In genomic region chr5:132433141-132433540, GRCh38 we compare ENCODE assay signal across 19 cellular contexts. TPM values are rescaled to one million over a fixed set of nuclear protein-coding genes. Genes with fewer than 3 reads are reported as not detected.
DNase-seq lines count a peak whose midpoint lies in the region; ATAC-seq and TF ChIP-seq lines count a peak whose summit lies in the region.
"Had no signal": no experiment of that assay in that cellular context is flagged by ENCODE, and none has a peak within 500 bp of the region (broad histone marks: within the 10 kb centered on the region; RNA-seq: fewer than 3 reads in every experiment).

No MANE protein-coding gene starts in this region.

- POLR2A ChIA-PET in CD8-positive, alpha-beta memory T cell (lab: Charles Lee) = interaction anchor here (0.6 kb wide), 3 partner anchors 36 to 60 kb away, joined by 3 to 5 read pairs (median 3); no protein-coding TSS in a partner anchor

- no peaks in the 10 kb centered on the region for H4K20me1 ChIP-seq in smooth muscle cell (ENCODE audit: low read depth)

- H3K27me3 ChIP-seq in CD4-positive, CD25-positive, alpha-beta regulatory T cell (ENCODE audit: control insufficient read depth, insufficient read depth, low read length) = no peaks in the 10 kb centered on the region
- H3K27me3 ChIP-seq in CD8-positive, alpha-beta memory T cell (ENCODE audit: insufficient read depth, low read length, poor library complexity, severe bottlenecking) = no peaks in the 10 kb centered on the region
- no peaks in the 10 kb centered on the region for H3K27me3 ChIP-seq in psoas muscle (ENCODE audit: insufficient read depth in 3 of 3, low read length in 2 of 3)
- no peaks in the 10 kb centered on the region for H3K27me3 ChIP-seq in smooth muscle cell (ENCODE audit: low read depth)
- H3K27me3 ChIP-seq: suprapubic skin had no signal

- peaks cover 9% of the 10 kb centered on the region for H3K36me3 ChIP-seq in CD4-positive, CD25-positive, alpha-beta regulatory T cell (ENCODE audit: control insufficient read depth, insufficient read depth, low read length)
- peaks cover 4% of the 10 kb centered on the region for H3K36me3 ChIP-seq in CD8-positive, alpha-beta memory T cell (ENCODE audit: insufficient read depth, low read length)
- H3K36me3 ChIP-seq in psoas muscle (ENCODE audit: insufficient read depth in 1 of 2, low read depth in 1 of 2) = no peaks in the 10 kb centered on the region
- H3K36me3 ChIP-seq in smooth muscle cell (ENCODE audit: low read depth) = no peaks in the 10 kb centered on the region
- H3K36me3 ChIP-seq: suprapubic skin had no signal

- CTCF ChIA-PET in CD8-positive, alpha-beta memory T cell (lab: Charles Lee) = interaction anchor here (1.2 kb wide), 1 partner anchor 23 kb away, joined by 3 read pairs; no protein-coding TSS in a partner anchor

- no peak overlapping the region for H3K4me3 ChIP-seq in CD4-positive, CD25-positive, alpha-beta regulatory T cell (ENCODE audit: low read depth, low read length)
- H3K4me3 ChIP-seq in CD8-positive, alpha-beta memory T cell (ENCODE audit: low read length) = no peak overlapping the region
- H3K4me3 ChIP-seq in psoas muscle (peak overlapping the region; percentile 19), smooth muscle cell (no peak overlapping the region)
- H3K4me3 ChIP-seq: GM23338, suprapubic skin had no signal

- intact Hi-C loops in activated T-helper 1 cell treated with anti-CD3 and anti-CD28 coated beads, Interleukin-12 subunit alpha, Interleukin-12 subunit beta, Interleukin-2, Interleukin-4 antibody, amounts not matched to agents 30 ng/mL and 10 ng/mL and 1 ng/mL, durations not matched to agents 14 hours and 24 hours and 36 hours (cut with micrococcal nuclease) = no loop called here
- intact Hi-C loops in psoas muscle (cut with DNase I) = no loop called here

- H3K27ac Mint-ChIP-seq in CD4-positive, CD25-positive, alpha-beta regulatory T cell = peak overlapping the region; percentile 48 to 98 (median 95)
- peak overlapping the region; percentile 95 to 99 (median 98) for H3K27ac Mint-ChIP-seq in CD8-positive, alpha-beta memory T cell
- peak overlapping the region; percentile 36 for H3K27ac Mint-ChIP-seq in activated T-helper 1 cell treated with anti-CD3 and anti-CD28 coated beads, Interleukin-12 subunit alpha, Interleukin-12 subunit beta, Interleukin-2, Interleukin-4 antibody, amounts not matched to agents 30 ng/mL and 10 ng/mL and 1 ng/mL, durations not matched to agents 14 hours and 24 hours and 36 hours
- H3K27ac Mint-ChIP-seq: GM23338, WTC11 had no signal

- peak overlapping the region in 2 of 4 donors; percentile 55 to 57 for H3K4me3 Mint-ChIP-seq in CD4-positive, CD25-positive, alpha-beta regulatory T cell
- H3K4me3 Mint-ChIP-seq in CD8-positive, alpha-beta memory T cell = peak overlapping the region in 5 of 7 donors; percentile 27 to 75 (median 58)
- H3K4me3 Mint-ChIP-seq in activated T-helper 1 cell treated with anti-CD3 and anti-CD28 coated beads, Interleukin-12 subunit alpha, Interleukin-12 subunit beta, Interleukin-2, Interleukin-4 antibody, amounts not matched to agents 30 ng/mL and 10 ng/mL and 1 ng/mL, durations not matched to agents 14 hours and 24 hours and 36 hours = no peak overlapping the region
- H3K4me3 Mint-ChIP-seq: GM23338, WTC11 had no signal

- no peak for DNase-seq in CD4-positive, CD25-positive, alpha-beta regulatory T cell
- no peak for DNase-seq in CD8-positive, alpha-beta memory T cell
- DNase-seq in activated T-helper 1 cell treated with anti-CD3 and anti-CD28 coated beads, Interleukin-12 subunit alpha, Interleukin-12 subunit beta, Interleukin-2, Interleukin-4 antibody, amounts not matched to agents 30 ng/mL and 10 ng/mL and 1 ng/mL, durations not matched to agents 14 hours and 24 hours and 36 hours (ENCODE audit: low spot score) = no peak
- DNase-seq in psoas muscle (no peak), hypothalamus (lab: John Stamatoyannopoulos, UW) (no peak), smooth muscle cell (lab: John Stamatoyannopoulos, UW; ENCODE audit: unreplicated experiment) (no peak)
- DNase-seq: AML-193; effector CD4-positive, alpha-beta T cell; MM.1S; NCI-H1694 treated with DMSO at 0.1 percent for 48 hours; NCI-H345; NK-92 treated with Interleukin-12 subunit alpha and Interleukin-12 subunit beta, amount 100 ng/mL, for 24 hours; retina; RPMI8226; stimulated activated CD4-positive, alpha-beta T cell treated with anti-CD3 and anti-CD28 coated beads, Interleukin-2, amount 100 ng/mL, for 24 hours had no signal

- H3F3A ChIP-seq in smooth muscle cell (ENCODE audit: low read depth) = peaks cover 16% of the 10 kb centered on the region

- TF ChIP-seq CTCF in psoas muscle (IDR thresholded peaks at IDR 0.05) = no peak
- TF ChIP-seq CTCF in smooth muscle cell (IDR thresholded peaks at IDR 0.05; ENCODE audit: borderline replicate concordance, insufficient read depth, poor library complexity, severe bottlenecking) = no peak

- 37 to 53% (median 43%) methylated on average over 6 of the region's 6 CpGs for WGBS in psoas muscle, 3 donors
- WGBS in smooth muscle cell (ENCODE audit: low lambda C conversion rate) = 97% methylated on average over 6 of the region's 6 CpGs

- H3K27ac ChIP-seq in CD4-positive, CD25-positive, alpha-beta regulatory T cell (ENCODE audit: insufficient read depth, low read length, poor library complexity, severe bottlenecking) = no peak overlapping the region
- no peak overlapping the region for H3K27ac ChIP-seq in CD8-positive, alpha-beta memory T cell (ENCODE audit: low read depth, low read length)
- H3K27ac ChIP-seq in psoas muscle (peak overlapping the region; percentile 56), smooth muscle cell (ENCODE audit: low read depth) (no peak overlapping the region)
- H3K27ac ChIP-seq: suprapubic skin had no signal

- peaks cover 74% of the 10 kb centered on the region for H3K4me1 ChIP-seq in CD4-positive, CD25-positive, alpha-beta regulatory T cell (ENCODE audit: control insufficient read depth, insufficient read depth, low read length, poor library complexity, severe bottlenecking)
- H3K4me1 ChIP-seq in CD8-positive, alpha-beta memory T cell (ENCODE audit: insufficient read depth, low read length) = peaks cover 95% of the 10 kb centered on the region
- peaks cover 63% of the 10 kb centered on the region for H3K4me1 ChIP-seq in psoas muscle
- peaks cover 16% of the 10 kb centered on the region for H3K4me1 ChIP-seq in smooth muscle cell (ENCODE audit: low read depth)

- H3K9me3 ChIP-seq in CD4-positive, CD25-positive, alpha-beta regulatory T cell (ENCODE audit: control insufficient read depth in 2 of 2, low read length in 2 of 2) = no peaks in the 10 kb centered on the region
- H3K9me3 ChIP-seq in CD8-positive, alpha-beta memory T cell (ENCODE audit: low read length) = no peaks in the 10 kb centered on the region
- H3K9me3 ChIP-seq in psoas muscle = no peaks in the 10 kb centered on the region
- H3K9me3 ChIP-seq in smooth muscle cell (replicated peaks; ENCODE audit: low read depth) = no peaks in the 10 kb centered on the region
- H3K9me3 ChIP-seq: suprapubic skin had no signal

- H3K9me3 Mint-ChIP-seq in CD4-positive, CD25-positive, alpha-beta regulatory T cell = no peaks in the 10 kb centered on the region
- H3K9me3 Mint-ChIP-seq in CD8-positive, alpha-beta memory T cell = no peaks in the 10 kb centered on the region
- H3K9me3 Mint-ChIP-seq in activated T-helper 1 cell treated with anti-CD3 and anti-CD28 coated beads, Interleukin-12 subunit alpha, Interleukin-12 subunit beta, Interleukin-2, Interleukin-4 antibody, amounts not matched to agents 30 ng/mL and 10 ng/mL and 1 ng/mL, durations not matched to agents 14 hours and 24 hours and 36 hours = no peaks in the 10 kb centered on the region
- H3K9me3 Mint-ChIP-seq: GM23338, WTC11 had no signal

- H3K4me2 ChIP-seq in smooth muscle cell = no peak overlapping the region
- H3K4me2 ChIP-seq: GM23338 had no signal

- no peak overlapping the region for H2AFZ ChIP-seq in smooth muscle cell (ENCODE audit: low read depth)
- H2AFZ ChIP-seq: GM23338 had no signal

- H3K36me3 Mint-ChIP-seq in CD4-positive, CD25-positive, alpha-beta regulatory T cell = peaks cover 44% of the 10 kb centered on the region
- H3K36me3 Mint-ChIP-seq in CD8-positive, alpha-beta memory T cell = peaks cover 13 to 63% (median 31%) of the 10 kb centered on the region in 3 donors
- peaks cover 44% of the 10 kb centered on the region for H3K36me3 Mint-ChIP-seq in activated T-helper 1 cell treated with anti-CD3 and anti-CD28 coated beads, Interleukin-12 subunit alpha, Interleukin-12 subunit beta, Interleukin-2, Interleukin-4 antibody, amounts not matched to agents 30 ng/mL and 10 ng/mL and 1 ng/mL, durations not matched to agents 14 hours and 24 hours and 36 hours (ENCODE audit: low read depth)
- H3K36me3 Mint-ChIP-seq: WTC11 had no signal

- H3K4me1 Mint-ChIP-seq in CD4-positive, CD25-positive, alpha-beta regulatory T cell = peaks cover 41 to 93% (median 79%) of the 10 kb centered on the region in 4 donors
- H3K4me1 Mint-ChIP-seq in CD8-positive, alpha-beta memory T cell = peaks cover 93 to 100% (median 97%) of the 10 kb centered on the region in 3 donors
- peaks cover 97% of the 10 kb centered on the region for H3K4me1 Mint-ChIP-seq in activated T-helper 1 cell treated with anti-CD3 and anti-CD28 coated beads, Interleukin-12 subunit alpha, Interleukin-12 subunit beta, Interleukin-2, Interleukin-4 antibody, amounts not matched to agents 30 ng/mL and 10 ng/mL and 1 ng/mL, durations not matched to agents 14 hours and 24 hours and 36 hours (ENCODE audit: low read depth)

- no peaks in the 10 kb centered on the region for H3K79me2 ChIP-seq in smooth muscle cell (ENCODE audit: low read depth)

- no peaks in the 10 kb centered on the region for H3K27me3 Mint-ChIP-seq in CD4-positive, CD25-positive, alpha-beta regulatory T cell
- no peaks in the 10 kb centered on the region for H3K27me3 Mint-ChIP-seq in CD8-positive, alpha-beta memory T cell
- no peaks in the 10 kb centered on the region for H3K27me3 Mint-ChIP-seq in activated T-helper 1 cell treated with anti-CD3 and anti-CD28 coated beads, Interleukin-12 subunit alpha, Interleukin-12 subunit beta, Interleukin-2, Interleukin-4 antibody, amounts not matched to agents 30 ng/mL and 10 ng/mL and 1 ng/mL, durations not matched to agents 14 hours and 24 hours and 36 hours (ENCODE audit: insufficient read depth)

- no peak for ATAC-seq in CD4-positive, CD25-positive, alpha-beta regulatory T cell (ENCODE audit: low read depth in 2 of 2)
- ATAC-seq in psoas muscle = peak; percentile 34 to 60 (median 43)
- no peak for ATAC-seq in GM18517 (IDR thresholded peaks at IDR 0.05; ENCODE audit: unreplicated experiment)
- ATAC-seq: GM23338, WTC11 had no signal

- H3K9ac ChIP-seq in smooth muscle cell (ENCODE audit: low read depth) = no peak overlapping the region

RNA-seq across cellular contexts. Expression of gene IRF1, which starts 57.4 kb away (rescaled TPM):
- 924 TPM for total RNA-seq in CD4-positive, CD25-positive, alpha-beta regulatory T cell
- polyA plus RNA-seq in CD4-positive, CD25-positive, alpha-beta regulatory T cell = 100 to 1,000 TPM; 160 to 202 (median 190) TPM
- 100 to 1,000 TPM; 115 to 121 TPM for total RNA-seq in CD8-positive, alpha-beta memory T cell
- 204 TPM for polyA plus RNA-seq in CD8-positive, alpha-beta memory T cell
- total RNA-seq in activated T-helper 1 cell treated with anti-CD3 and anti-CD28 coated beads, Interleukin-12 subunit alpha, Interleukin-12 subunit beta, Interleukin-2, Interleukin-4 antibody, amounts not matched to agents 30 ng/mL and 10 ng/mL and 1 ng/mL, durations not matched to agents 14 hours and 24 hours and 36 hours = 190 and 198 TPM in 2 replicates
- total RNA-seq in psoas muscle (10 to 100 TPM in 3 of 4 donors, 1 to 10 TPM in 1; 5.5 to 18.8 (median 13.7) TPM), smooth muscle cell (15.7 and 18.0 TPM in 2 replicates)
- polyA plus RNA-seq in psoas muscle (10 to 100 TPM in 1 of 3 donors, 1 to 10 TPM in 2; 4.7 to 11.8 (median 4.9) TPM), smooth muscle cell (19.1 and 25.5 TPM in 2 replicates)

Comparison
In these comparisons a context has a peak if more than half of its experiments do, and no peak if none do; other contexts are left out.
1. ATAC-seq: peak in psoas muscle (4 of 4); none in CD4-positive, CD25-positive, alpha-beta regulatory T cell (0 of 2) and GM18517 (single experiment).
2. H3K27ac Mint-ChIP-seq: peak in every context shown above with its lines; median percentile 98 in CD8-positive, alpha-beta memory T cell; 95 in CD4-positive, CD25-positive, alpha-beta regulatory T cell; 36 in activated T-helper 1 cell treated with anti-CD3 and anti-CD28 coated beads, Interleukin-12 subunit alpha, Interleukin-12 subunit beta, Interleukin-2, Interleukin-4 antibody, amounts not matched to agents 30 ng/mL and 10 ng/mL and 1 ng/mL, durations not matched to agents 14 hours and 24 hours and 36 hours.